9 cellular contexts compared by ENCODE assay signal in the genomic region with DNA sequence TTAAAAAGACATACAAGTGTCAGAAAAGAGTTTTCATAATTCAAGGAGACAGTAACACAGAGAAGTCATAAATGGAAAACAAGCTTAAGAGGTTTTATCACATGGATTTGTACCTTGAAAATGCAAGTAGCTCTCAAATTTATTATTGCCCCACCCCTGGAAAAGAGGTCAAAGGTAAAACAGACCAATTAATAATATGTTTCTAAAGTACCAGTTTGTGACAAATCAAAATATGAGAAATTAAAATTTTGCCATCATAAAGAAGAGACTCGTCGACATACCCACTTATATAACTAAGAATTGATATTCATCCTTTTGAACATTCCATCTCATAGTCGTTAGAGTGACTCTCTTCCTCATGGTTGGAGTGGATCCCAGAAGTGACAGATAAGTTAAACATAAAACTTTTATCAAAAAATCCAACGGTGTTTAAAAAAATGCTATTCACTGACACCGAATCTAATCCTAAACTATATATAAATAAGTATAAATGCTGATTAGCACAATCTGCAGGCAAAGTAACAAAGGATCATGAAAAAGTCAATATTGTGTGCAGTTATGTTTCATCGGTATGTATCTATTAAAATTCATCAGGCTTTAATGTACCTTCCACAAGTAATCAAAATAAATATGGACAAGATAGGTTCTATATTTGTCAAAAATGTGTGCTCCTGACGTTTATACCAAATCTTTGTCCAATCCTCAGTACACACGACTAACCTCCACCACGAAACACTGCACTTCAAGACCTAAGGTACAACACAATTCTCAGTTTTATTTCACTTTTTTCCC. TPM values are rescaled to one million over a fixed set of nuclear protein-coding genes. Genes with fewer than 3 reads are reported as not detected.
DNase-seq lines count a peak whose midpoint lies in the region; ATAC-seq and TF ChIP-seq lines count a peak whose summit lies in the region.
"Had no signal": no experiment of that assay in that cellular context is flagged by ENCODE, and none has a peak within 500 bp of the region (broad histone marks: within the 10 kb centered on the region; RNA-seq: fewer than 3 reads in every experiment).

No MANE protein-coding gene starts in this region.

- peak overlapping the region; percentile 76 to 96 (median 82); a peak in 17 of 20 replicates for H3K4me3 ChIP-seq in BLaER1 treated with 17β-estradiol and CSF1 and Interleukin-3, amounts not matched to agents 10 nM and 100 nM
- H3K4me3 ChIP-seq in NT2/D1 (ENCODE audit: insufficient read length, low read depth) (peak overlapping the region; percentile 81), endocrine pancreas (ENCODE audit: control insufficient read depth, insufficient read depth, low read length) (peak overlapping the region; percentile 95), neural cell (ENCODE audit: low read length) (peak overlapping the region; percentile 97)
- H3K4me3 ChIP-seq: mucosa of descending colon had no signal

- no peaks in the 10 kb centered on the region for H3K27me3 ChIP-seq in BLaER1 treated with 17β-estradiol and CSF1 and Interleukin-3, amounts not matched to agents 10 nM and 100 nM
- H3K27me3 ChIP-seq in NT2/D1 (ENCODE audit: insufficient read depth, insufficient read length) (no peaks in the 10 kb centered on the region), endocrine pancreas (ENCODE audit: control insufficient read depth, insufficient read depth, low read length) (no peaks in the 10 kb centered on the region), neural cell (ENCODE audit: insufficient read depth, low read depth, low read length) (no peaks in the 10 kb centered on the region)

- no peak for ATAC-seq in GM18907 (IDR thresholded peaks at IDR 0.05; ENCODE audit: unreplicated experiment)
- ATAC-seq: mucosa of descending colon had no signal

- no peaks in the 10 kb centered on the region for H3K9me3 ChIP-seq in BLaER1 treated with 17β-estradiol and CSF1 and Interleukin-3, amounts not matched to agents 10 nM and 100 nM (replicated peaks in 1 of 11)
- H3K9me3 ChIP-seq in NT2/D1 (ENCODE audit: insufficient read depth, low read length) (no peaks in the 10 kb centered on the region), endocrine pancreas (ENCODE audit: control insufficient read depth, low read length) (no peaks in the 10 kb centered on the region), neural cell (ENCODE audit: low read length) (no peaks in the 10 kb centered on the region)
- H3K9me3 ChIP-seq: mucosa of descending colon had no signal

- peaks cover 11% of the 10 kb centered on the region for H3F3A ChIP-seq in neural cell (ENCODE audit: insufficient read depth, low read length, poor library complexity, severe bottlenecking)

- no peak overlapping the region for H2AFZ ChIP-seq in neural cell (ENCODE audit: low read depth, low read length)

- H3K9me2 ChIP-seq in neural cell (ENCODE audit: insufficient read depth, low read length), result no peaks in the 10 kb centered on the region

- peak overlapping the region; percentile 66 to 96 (median 91) for H3K4me2 ChIP-seq in BLaER1 treated with 17β-estradiol and CSF1 and Interleukin-3, amounts not matched to agents 10 nM and 100 nM
- peak overlapping the region; percentile 90 for H3K4me2 ChIP-seq in neural cell (ENCODE audit: low read length)

- peak overlapping the region in 9 of 11 experiments; percentile 23 to 93 (median 88); a peak in 12 of 22 replicates for H3K27ac ChIP-seq in BLaER1 treated with 17β-estradiol and CSF1 and Interleukin-3, amounts not matched to agents 10 nM and 100 nM
- peak overlapping the region; percentile 94 for H3K27ac ChIP-seq in neural cell (ENCODE audit: low read length)

- peak overlapping the region; percentile 87 to 96 (median 91); a peak in 19 of 22 replicates for H3K9ac ChIP-seq in BLaER1 treated with 17β-estradiol and CSF1 and Interleukin-3, amounts not matched to agents 10 nM and 100 nM
- H3K9ac ChIP-seq in NT2/D1 (ENCODE audit: insufficient read length, low read depth) (peak overlapping the region; percentile 87), endocrine pancreas (ENCODE audit: control insufficient read depth, insufficient read depth, low read length) (no peak overlapping the region), neural cell (ENCODE audit: low read length) (peak overlapping the region; percentile 100)

- H3K79me2 ChIP-seq in neural cell (replicated peaks; ENCODE audit: insufficient read depth, low read length), result peaks cover 60% of the 10 kb centered on the region

- peaks cover 0 to 59% (median 37%) of the 10 kb centered on the region in 11 experiments; a peak in 17 of 22 replicates for H4K20me1 ChIP-seq in BLaER1 treated with 17β-estradiol and CSF1 and Interleukin-3, amounts not matched to agents 10 nM and 100 nM
- no peaks in the 10 kb centered on the region for H4K20me1 ChIP-seq in neural cell (ENCODE audit: insufficient read depth)

- H3K4me1 ChIP-seq in BLaER1 treated with 17β-estradiol and CSF1 and Interleukin-3, amounts not matched to agents 10 nM and 100 nM, result peaks cover 60 to 81% (median 69%) of the 10 kb centered on the region in 10 experiments
- H3K4me1 ChIP-seq in NT2/D1 (ENCODE audit: insufficient read depth, insufficient read length), result no peaks in the 10 kb centered on the region
- H3K4me1 ChIP-seq in endocrine pancreas (ENCODE audit: control insufficient read depth, insufficient read depth, low read length), result peaks cover 5% of the 10 kb centered on the region

- no peak for TF ChIP-seq CTCF in neural cell (IDR thresholded peaks at IDR 0.05; ENCODE audit: poor library complexity, severe bottlenecking)

- peaks cover 0 to 9% (median 0%) of the 10 kb centered on the region in 11 experiments; a peak in 5 of 22 replicates for H3K36me3 ChIP-seq in BLaER1 treated with 17β-estradiol and CSF1 and Interleukin-3, amounts not matched to agents 10 nM and 100 nM
- H3K36me3 ChIP-seq in NT2/D1 (ENCODE audit: insufficient read depth, insufficient read length, low read length) (peaks cover 20% of the 10 kb centered on the region), endocrine pancreas (ENCODE audit: control insufficient read depth, insufficient read depth, low read length) (no peaks in the 10 kb centered on the region), neural cell (ENCODE audit: insufficient read depth, low read length) (no peaks in the 10 kb centered on the region)

- no peak for DNase-seq in NT2/D1 (ENCODE audit: low read depth, low spot score)
- no peak for DNase-seq in NCI-H1105 (lab: John Stamatoyannopoulos, UW)
- no peak for DNase-seq in ureter (ENCODE audit: low spot score)
- no peak for DNase-seq in NCI-H128 (lab: John Stamatoyannopoulos, UW; ENCODE audit: unreplicated experiment)
- DNase-seq: mucosa of descending colon had no signal

- no peak for TF ChIP-seq EP300 in neural cell (conservative IDR thresholded peaks at IDR 0.05; ENCODE audit: poor library complexity, severe bottlenecking)

- TF ChIP-seq RAD21 in neural cell (conservative IDR thresholded peaks at IDR 0.05), result no peak

TF ChIP-seq in neural cell, 6 proteins besides CTCF, POLR2A, EP300 and RAD21:
- TF ChIP-seq MXI1 (conservative IDR thresholded peaks at IDR 0.05; ENCODE audit: poor library complexity, severe bottlenecking) (no peak), SMC3 (conservative IDR thresholded peaks at IDR 0.05; ENCODE audit: poor library complexity) (no peak), TAF1 (IDR thresholded peaks at IDR 0.05; ENCODE audit: low read depth) (no peak), EZH2 (IDR thresholded peaks at IDR 0.05; ENCODE audit: borderline replicate concordance, insufficient read depth, low read length, poor library complexity, severe bottlenecking) (no peak), POLR2AphosphoS5 (IDR thresholded peaks at IDR 0.05) (no peak)
- TF ChIP-seq, protein P1, sequence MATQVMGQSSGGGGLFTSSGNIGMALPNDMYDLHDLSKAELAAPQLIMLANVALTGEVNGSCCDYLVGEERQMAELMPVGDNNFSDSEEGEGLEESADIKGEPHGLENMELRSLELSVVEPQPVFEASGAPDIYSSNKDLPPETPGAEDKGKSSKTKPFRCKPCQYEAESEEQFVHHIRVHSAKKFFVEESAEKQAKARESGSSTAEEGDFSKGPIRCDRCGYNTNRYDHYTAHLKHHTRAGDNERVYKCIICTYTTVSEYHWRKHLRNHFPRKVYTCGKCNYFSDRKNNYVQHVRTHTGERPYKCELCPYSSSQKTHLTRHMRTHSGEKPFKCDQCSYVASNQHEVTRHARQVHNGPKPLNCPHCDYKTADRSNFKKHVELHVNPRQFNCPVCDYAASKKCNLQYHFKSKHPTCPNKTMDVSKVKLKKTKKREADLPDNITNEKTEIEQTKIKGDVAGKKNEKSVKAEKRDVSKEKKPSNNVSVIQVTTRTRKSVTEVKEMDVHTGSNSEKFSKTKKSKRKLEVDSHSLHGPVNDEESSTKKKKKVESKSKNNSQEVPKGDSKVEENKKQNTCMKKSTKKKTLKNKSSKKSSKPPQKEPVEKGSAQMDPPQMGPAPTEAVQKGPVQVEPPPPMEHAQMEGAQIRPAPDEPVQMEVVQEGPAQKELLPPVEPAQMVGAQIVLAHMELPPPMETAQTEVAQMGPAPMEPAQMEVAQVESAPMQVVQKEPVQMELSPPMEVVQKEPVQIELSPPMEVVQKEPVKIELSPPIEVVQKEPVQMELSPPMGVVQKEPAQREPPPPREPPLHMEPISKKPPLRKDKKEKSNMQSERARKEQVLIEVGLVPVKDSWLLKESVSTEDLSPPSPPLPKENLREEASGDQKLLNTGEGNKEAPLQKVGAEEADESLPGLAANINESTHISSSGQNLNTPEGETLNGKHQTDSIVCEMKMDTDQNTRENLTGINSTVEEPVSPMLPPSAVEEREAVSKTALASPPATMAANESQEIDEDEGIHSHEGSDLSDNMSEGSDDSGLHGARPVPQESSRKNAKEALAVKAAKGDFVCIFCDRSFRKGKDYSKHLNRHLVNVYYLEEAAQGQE (IDR thresholded peaks at IDR 0.05; ENCODE audit: borderline replicate concordance), result no peak

RNA-seq across cellular contexts. Expression of a gene that starts 2.3 kb away (rescaled TPM):
- polyA plus RNA-seq in neural cell, result 120 and 123 TPM in 2 replicates
- polyA minus RNA-seq in neural cell, result 248 and 272 TPM in 2 replicates
- 167 TPM for total RNA-seq in ureter
